Comparison of ENCODE assay signal across 24 cellular contexts in genomic region chr4:112138538-112138937, GRCh38.
"Had no signal": no experiment of that assay in that cellular context is flagged by ENCODE, and none has a peak within 500 bp of the region (broad histone marks: within the 10 kb centered on the region; RNA-seq: fewer than 3 reads in every experiment).

No MANE protein-coding gene starts in this region.

- H3K9me3 Mint-ChIP-seq: dendritic cell treated with granulocyte-macrophage colony-stimulating factor and Interleukin-4, amounts not matched to agents 40 ng/mL and 50 ng/mL, for 4 days; effector memory CD8-positive, alpha-beta T cell; endodermal cell had no signal

- H3K27ac ChIP-seq: colonic mucosa, coronary artery, dorsolateral prefrontal cortex, epithelial cell of prostate, esophagus muscularis mucosa, esophagus squamous epithelium, foreskin keratinocyte, gastrocnemius medialis, gastroesophageal sphincter, heart left ventricle had no signal

- H3K4me1 ChIP-seq: colonic mucosa, foreskin keratinocyte, gastrocnemius medialis had no signal

- H3K36me3 ChIP-seq: colonic mucosa, esophagus muscularis mucosa, esophagus squamous epithelium, gastrocnemius medialis, gastroesophageal sphincter, heart left ventricle had no signal

- H3K9me3 ChIP-seq: colonic mucosa, esophagus muscularis mucosa, esophagus squamous epithelium, gastrocnemius medialis, gastroesophageal sphincter, heart left ventricle had no signal

- H3K4me3 ChIP-seq: colonic mucosa, coronary artery, dorsolateral prefrontal cortex, esophagus muscularis mucosa, esophagus squamous epithelium, gastrocnemius medialis, gastroesophageal sphincter, heart left ventricle had no signal

- H3K27me3 Mint-ChIP-seq: dendritic cell treated with granulocyte-macrophage colony-stimulating factor and Interleukin-4, amounts not matched to agents 40 ng/mL and 50 ng/mL, for 4 days had no signal

- DNase-seq: colonic mucosa; cortex of kidney; dermis blood vessel endothelial cell; dorsolateral prefrontal cortex; effector CD4-positive, alpha-beta T cell; effector CD8-positive, alpha-beta T cell; effector memory CD4-positive, alpha-beta T cell; effector memory CD8-positive, alpha-beta T cell; endodermal cell; erythroblast; esophagus squamous epithelium; foreskin fibroblast; foreskin keratinocyte; foreskin melanocyte; gastrocnemius medialis; glutamatergic neuron; head of caudate nucleus; heart left ventricle had no signal

- H3K27ac Mint-ChIP-seq: dendritic cell treated with granulocyte-macrophage colony-stimulating factor and Interleukin-4, amounts not matched to agents 40 ng/mL and 50 ng/mL, for 4 days; effector memory CD8-positive, alpha-beta T cell; endodermal cell had no signal

- H3K4me3 Mint-ChIP-seq: dendritic cell treated with granulocyte-macrophage colony-stimulating factor and Interleukin-4, amounts not matched to agents 40 ng/mL and 50 ng/mL, for 4 days; effector memory CD8-positive, alpha-beta T cell; endodermal cell had no signal

- H3K27me3 ChIP-seq: colonic mucosa, dorsolateral prefrontal cortex, esophagus muscularis mucosa, esophagus squamous epithelium, foreskin keratinocyte, gastrocnemius medialis, gastroesophageal sphincter, heart left ventricle had no signal

- ATAC-seq: effector memory CD8-positive, alpha-beta T cell; esophagus mucosa; foreskin keratinocyte; gastrocnemius medialis; gastroesophageal sphincter had no signal
